Comparison of ENCODE assay signal across 7 cellular contexts in genomic region chr10:90149563-90149962, GRCh38.
"Had no signal": no experiment of that assay in that cellular context is flagged by ENCODE, and none has a peak within 500 bp of the region (broad histone marks: within the 10 kb centered on the region; RNA-seq: fewer than 3 reads in every experiment).

No MANE protein-coding gene starts in this region.

- ATAC-seq: HepG2 had no signal

- DNase-seq: GM23248, GOT3, H7, KBM-7 had no signal

- H3K9me3 ChIP-seq: HAP-1 had no signal

- H3K27ac ChIP-seq: GM23248, HL-60 had no signal

- H3K4me3 ChIP-seq: GM23248, HAP-1 had no signal

- FAIRE-seq: HepG2 had no signal

- H2AFZ ChIP-seq: GM23248 had no signal

- H3K9ac ChIP-seq: GM23248 had no signal

- H3K36me3 ChIP-seq: HAP-1 had no signal
